ENCODE assay signal across 8 cellular contexts in genomic region chr3:128879991-128880390, GRCh38. TPM values are rescaled to one million over a fixed set of nuclear protein-coding genes. Genes with fewer than 3 reads are reported as not detected.
DNase-seq lines count a peak whose midpoint lies in the region; ATAC-seq and TF ChIP-seq lines count a peak whose summit lies in the region.

No MANE protein-coding gene starts in this region.

- ATAC-seq in heart left ventricle = no peak
- no peak for ATAC-seq in left ventricle myocardium superior
- ATAC-seq in HG03108 (IDR thresholded peaks at IDR 0.05; ENCODE audit: unreplicated experiment) = no peak

- H3K4me1 ChIP-seq in heart left ventricle (peaks cover 0 to 58% (median 26%) of the 10 kb centered on the region in 12 donors), adrenal gland (replicated peaks in 1 of 2) (peaks cover 11 to 25% of the 10 kb centered on the region in 2 donors), urinary bladder (ENCODE audit: insufficient read depth) (peaks cover 2% of the 10 kb centered on the region)

- 2 to 6% (median 2%) methylated on average over 6 of the region's 6 CpGs for WGBS in heart left ventricle, 4 donors
- 0 to 2% (median 1%) methylated on average over 4 to 6 of the region's 6 CpGs for WGBS in adrenal gland, 4 donors
- WGBS in lower leg skin, 2 donors = 0 to 1% methylated on average over 6 of the region's 6 CpGs
- WGBS in urinary bladder = 2% methylated on average over 6 of the region's 6 CpGs

- intact Hi-C loops in heart left ventricle (cut with DNase I) (no loop called here), left ventricle myocardium superior (cut with micrococcal nuclease) (no loop called here), adrenal gland (cut with DNase I) (no loop called here), lower leg skin (cut with DNase I; ENCODE audit: low total_unique reads) (no loop called here)

- H3K27me3 ChIP-seq in heart left ventricle (no peaks in the 10 kb centered on the region), adrenal gland (no peaks in the 10 kb centered on the region)

- TF ChIP-seq POLR2A in heart left ventricle (IDR thresholded peaks at IDR 0.05) = no peak
- TF ChIP-seq POLR2A in adrenal gland (IDR thresholded peaks at IDR 0.05) = no peak
- TF ChIP-seq POLR2A in lower leg skin (IDR thresholded peaks at IDR 0.05) = no peak

- TF ChIP-seq CTCF in heart left ventricle (IDR thresholded peaks at IDR 0.05) (no peak), adrenal gland (IDR thresholded peaks at IDR 0.05) (no peak), lower leg skin (IDR thresholded peaks at IDR 0.05) (no peak)

- H3K36me3 ChIP-seq in heart left ventricle (peaks cover 0 to 34% (median 9%) of the 10 kb centered on the region in 9 donors), adrenal gland (replicated peaks in 1 of 2) (peaks cover 0 to 5% of the 10 kb centered on the region in 2 donors), urinary bladder (ENCODE audit: insufficient read depth) (no peaks in the 10 kb centered on the region)

- no peak for DNase-seq in heart left ventricle
- DNase-seq in left ventricle myocardium superior = no peak
- DNase-seq in adrenal gland = no peak
- no peak for DNase-seq in lower leg skin (ENCODE audit: low spot score in 2 of 2)
- no peak for DNase-seq in cerebellar cortex (ENCODE audit: low spot score)
- no peak for DNase-seq in HPDE6-E6E7 (ENCODE audit: extremely low spot score)

- H3K27ac ChIP-seq in heart left ventricle (peak overlapping the region; percentile 27 to 98 (median 95)), adrenal gland (peak overlapping the region; percentile 92 to 99 (median 96)), urinary bladder (ENCODE audit: low read depth) (peak overlapping the region; percentile 96)

- no peaks in the 10 kb centered on the region for H3K9me3 ChIP-seq in heart left ventricle
- no peaks in the 10 kb centered on the region for H3K9me3 ChIP-seq in adrenal gland (replicated peaks in 1 of 3)

- H3K4me3 ChIP-seq in heart left ventricle (peak overlapping the region; percentile 40 to 92 (median 76)), adrenal gland (peak overlapping the region; percentile 33 to 85 (median 68)), lower leg skin (ENCODE audit: low read depth, poor library complexity, severe bottlenecking) (peak overlapping the region; percentile 75), urinary bladder (ENCODE audit: low read depth, low read length) (peak overlapping the region; percentile 63)

RNA-seq across cellular contexts. Expression of gene ACAD9, which starts 0.6 kb away (rescaled TPM):
- total RNA-seq in heart left ventricle = 10 to 100 TPM; 29.9 to 44.9 (median 36.7) TPM
- 10 to 100 TPM; 24.6 to 25.8 TPM for polyA plus RNA-seq in heart left ventricle
- total RNA-seq in left ventricle myocardium superior = 50.4 TPM
- 10 to 100 TPM; 45.7 to 68.0 (median 52.5) TPM for total RNA-seq in adrenal gland
- polyA plus RNA-seq in adrenal gland = 10 to 100 TPM; 39.1 to 54.0 (median 51.1) TPM
- total RNA-seq in lower leg skin = 100 to 1,000 TPM; 101 to 180 (median 130) TPM
- total RNA-seq in urinary bladder = 33.1 TPM
- 26.4 TPM for polyA plus RNA-seq in urinary bladder
